ENCODE assay signal across 9 cellular contexts in the genomic region with DNA sequence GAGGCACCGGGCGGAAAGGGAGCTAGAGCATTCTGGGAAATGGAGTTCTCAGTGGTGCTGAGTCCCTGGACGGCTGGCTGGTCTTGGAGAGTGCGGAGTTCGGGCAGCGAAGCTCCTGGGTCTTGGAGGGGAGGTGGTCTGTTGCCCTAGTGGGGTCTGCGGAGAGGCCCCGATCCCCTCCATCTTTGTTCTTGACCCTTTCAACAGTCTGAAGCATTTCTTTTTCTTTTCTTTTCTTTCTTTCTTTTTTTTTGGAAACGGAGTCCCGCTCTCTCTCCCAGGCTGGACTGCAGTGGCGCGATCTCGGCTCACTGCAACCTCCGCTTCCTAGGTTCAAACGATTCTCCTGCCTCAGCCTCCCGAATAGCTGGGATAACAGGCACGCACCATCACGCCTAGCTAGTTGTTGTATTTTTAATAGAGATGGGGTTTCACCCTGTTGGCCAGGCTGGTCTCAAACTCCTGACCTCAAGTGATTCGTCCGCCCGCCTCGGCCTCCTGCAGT. TPM values are rescaled to one million over a fixed set of nuclear protein-coding genes. Genes with fewer than 3 reads are reported as not detected.
A peak's percentile ranks its signal among the peaks of the same experiment; 100 is the strongest.
DNase-seq lines count a peak whose midpoint lies in the region; TF ChIP-seq lines count a peak whose summit lies in the region.
"Had no signal": no experiment of that assay in that cellular context is flagged by ENCODE, and none has a peak within 500 bp of the region (broad histone marks: within the 10 kb centered on the region; RNA-seq: fewer than 3 reads in every experiment).

No MANE protein-coding gene starts in this region.

- TF ChIP-seq CTCF in A673 (conservative IDR thresholded peaks at IDR 0.05; ENCODE audit: low read depth, low read length) (no peak), chondrocyte (IDR thresholded peaks at IDR 0.05) (no peak)

- peak overlapping the region; percentile 79 to 98 (median 80) for H3K27ac Mint-ChIP-seq in IgD-negative memory B cell
- H3K27ac Mint-ChIP-seq in chondrocyte (ENCODE audit: unreplicated experiment): no peak overlapping the region

- no peaks in the 10 kb centered on the region for H3K9me3 ChIP-seq in A673 (ENCODE audit: low read depth, low read length, poor library complexity, severe bottlenecking)
- no peaks in the 10 kb centered on the region for H3K9me3 ChIP-seq in muscle layer of duodenum (ENCODE audit: control insufficient read depth in 1 of 2, low read length in 2 of 2)
- H3K9me3 ChIP-seq: adrenal gland had no signal

- peaks cover 41% of the 10 kb centered on the region for H3K27me3 ChIP-seq in A673 (replicated peaks; ENCODE audit: insufficient read depth, low read depth, low read length, poor library complexity)
- peaks cover 14% of the 10 kb centered on the region for H3K27me3 ChIP-seq in muscle layer of duodenum (ENCODE audit: low read depth, low read length)

- POLR2A ChIA-PET in A673 (lab: Charles Lee; ENCODE audit: low non-redundant PET): interaction anchor here (0.6 kb wide), 1 partner anchor 11 kb away, joined by 5 read pairs; no protein-coding TSS in a partner anchor

- H3K36me3 Mint-ChIP-seq in IgD-negative memory B cell: peaks cover 2% of the 10 kb centered on the region
- peaks cover 7% of the 10 kb centered on the region for H3K36me3 Mint-ChIP-seq in chondrocyte (ENCODE audit: low read depth)

- H3K4me3 Mint-ChIP-seq in IgD-negative memory B cell (peak overlapping the region; percentile 89 to 99 (median 94)), chondrocyte (ENCODE audit: unreplicated experiment) (peak overlapping the region; percentile 90)

- H3K4me1 ChIP-seq in A673 (ENCODE audit: insufficient read depth, low read length, poor library complexity, severe bottlenecking): peaks cover 6% of the 10 kb centered on the region
- peaks cover 3 to 23% of the 10 kb centered on the region in 2 donors for H3K4me1 ChIP-seq in muscle layer of duodenum (ENCODE audit: control insufficient read depth in 1 of 2, insufficient read depth in 2 of 2, low read length in 2 of 2)

- H3K36me3 ChIP-seq in A673 (ENCODE audit: insufficient read depth, low read length, poor library complexity, severe bottlenecking) (peaks cover 14% of the 10 kb centered on the region), muscle layer of duodenum (ENCODE audit: control insufficient read depth in 1 of 2, insufficient read depth in 2 of 2, low read length in 2 of 2) (peaks cover under 1 to 10% of the 10 kb centered on the region in 2 donors)

- intact Hi-C loops in A673 (cut with micrococcal nuclease; ENCODE audit: unreplicated experiment): loop anchor here (1.0 kb wide), 1 partner anchor 20 kb away; no protein-coding TSS in a partner anchor

- H3K4me1 Mint-ChIP-seq in IgD-negative memory B cell (peaks cover 14 to 22% (median 14%) of the 10 kb centered on the region in 3 donors), chondrocyte (ENCODE audit: low read depth) (peaks cover 23% of the 10 kb centered on the region)

- no peak for DNase-seq in A673 (ENCODE audit: low spot score)
- no peak for DNase-seq in chondrocyte (ENCODE audit: low spot score)
- DNase-seq in RPMI8226: no peak
- no peak for DNase-seq in NCI-H2196 (lab: John Stamatoyannopoulos, UW; ENCODE audit: unreplicated experiment)
- no peak for DNase-seq in activated effector memory CD4-positive, alpha-beta T cell treated with anti-CD3 and anti-CD28 coated beads, Interleukin-2, amount 50 U/mL, for 16 hours
- no peak for DNase-seq in DMS53 (lab: John Stamatoyannopoulos, UW)

- H3K27me3 Mint-ChIP-seq in IgD-negative memory B cell: peaks cover 16% of the 10 kb centered on the region
- H3K27me3 Mint-ChIP-seq in chondrocyte (ENCODE audit: low read depth): peaks cover 26% of the 10 kb centered on the region

- CTCF ChIA-PET in A673 (lab: Charles Lee): interaction anchor here (0.6 to 1.9 kb wide), 2 partner anchors 47 to 531 kb away, joined by 4 to 7 read pairs; no protein-coding TSS in a partner anchor

- H3K9me3 Mint-ChIP-seq in IgD-negative memory B cell (peaks cover 0 to 2% (median 0%) of the 10 kb centered on the region in 3 donors), chondrocyte (ENCODE audit: low read depth) (no peaks in the 10 kb centered on the region)

- BruUV-seq in A673 (replicated peaks; lab: Mats Ljungman, UMichigan): no TSS peak

- H3K27ac ChIP-seq in A673 (ENCODE audit: low read depth, low read length, poor library complexity, severe bottlenecking): peak overlapping the region; percentile 91
- H3K27ac ChIP-seq in muscle layer of duodenum (ENCODE audit: low read length): no peak overlapping the region

- H3K4me3 ChIP-seq in A673 (ENCODE audit: low read depth, low read length, poor library complexity, severe bottlenecking): peak overlapping the region; percentile 67
- peak overlapping the region; percentile 62 to 65 for H3K4me3 ChIP-seq in muscle layer of duodenum (ENCODE audit: low read depth in 1 of 2, low read length in 2 of 2)

RNA-seq across cellular contexts. Expression of a gene that starts 0.4 kb away (rescaled TPM):
- 85.5 and 92.4 TPM in 2 replicates for total RNA-seq in A673 (2021)
- 26.8 TPM for polyA plus RNA-seq in IgD-negative memory B cell
- total RNA-seq in chondrocyte: 56.5 to 63.3 TPM (median 58.0 TPM) in 3 replicates

RNA-seq across cellular contexts. Expression of a gene that starts 0.7 kb away (rescaled TPM):
- not detected in 2 replicates for total RNA-seq in A673 (2021)
- polyA plus RNA-seq in IgD-negative memory B cell: not detected
- total RNA-seq in chondrocyte: not detected in 3 replicates
- total RNA-seq: adrenal gland had no signal

RNA-seq across cellular contexts. Expression of a gene that starts 22.6 kb away (rescaled TPM):
- total RNA-seq in A673 (2021) (29.7 and 34.5 TPM in 2 replicates), chondrocyte (24.9 to 30.5 TPM (median 28.6 TPM) in 3 replicates)
- polyA plus RNA-seq in IgD-negative memory B cell: 10.0 TPM

RNA-seq across cellular contexts. Expression of a gene that starts 39.0 kb away (rescaled TPM):
- total RNA-seq in A673 (2021): 11.4 and 13.5 TPM in 2 replicates
- 0.70 TPM for polyA plus RNA-seq in IgD-negative memory B cell
- 11.9 to 13.1 TPM (median 12.5 TPM) in 3 replicates for total RNA-seq in chondrocyte

RNA-seq across cellular contexts. Expression of a gene that starts 48.3 kb away (rescaled TPM):
- total RNA-seq in A673 (2021) (0.15 and 0.19 TPM in 2 replicates), chondrocyte (0.15 TPM in 1 of 3 replicates, not detected in the others)
- not detected for polyA plus RNA-seq in IgD-negative memory B cell
